28 cellular contexts compared by ENCODE assay signal in the genomic region with DNA sequence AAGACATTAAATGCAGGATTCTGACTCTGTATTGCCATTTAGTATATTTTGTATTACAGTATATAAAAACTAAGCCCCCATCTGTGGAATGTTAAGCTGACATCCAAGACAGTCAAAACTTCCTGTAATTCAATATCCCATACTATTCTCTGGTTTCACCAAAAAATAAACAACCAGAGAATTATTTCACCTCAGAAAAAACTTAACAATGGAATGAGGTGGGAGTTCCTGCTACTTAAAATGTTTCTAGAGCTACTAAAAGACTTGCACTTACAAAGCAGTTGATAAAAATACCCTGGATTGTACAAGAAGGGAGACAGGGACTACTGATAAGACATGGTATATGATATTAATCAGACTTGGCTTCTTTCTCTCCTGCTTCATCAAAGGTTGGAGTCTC. TPM values are rescaled to one million over a fixed set of nuclear protein-coding genes. Genes with fewer than 3 reads are reported as not detected.
DNase-seq lines count a peak whose midpoint lies in the region; ATAC-seq, FAIRE-seq and TF ChIP-seq lines count a peak whose summit lies in the region.
"Had no signal": no experiment of that assay in that cellular context is flagged by ENCODE, and none has a peak within 500 bp of the region (broad histone marks: within the 10 kb centered on the region; RNA-seq: fewer than 3 reads in every experiment).

No MANE protein-coding gene starts in this region.

- intact Hi-C loops in thyroid gland (cut with DNase I): no loop called here
- intact Hi-C loops in CD4-positive, alpha-beta memory T cell (cut with micrococcal nuclease): no loop called here

- no peaks in the 10 kb centered on the region for H3K27me3 Mint-ChIP-seq in CD4-positive, alpha-beta memory T cell
- H3K27me3 Mint-ChIP-seq: activated CD4-positive, alpha-beta memory T cell treated with anti-CD3 and anti-CD28 coated beads, Interleukin-2, amount 10 ng/mL, durations not matched to agents 7 days and 5 days; activated naive CD4-positive, alpha-beta T cell treated with anti-CD3 and anti-CD28 coated beads, Interleukin-2, amount 10 ng/mL, durations not matched to agents 7 days and 5 days; dendritic cell treated with granulocyte-macrophage colony-stimulating factor and Interleukin-4, amounts not matched to agents 40 ng/mL and 50 ng/mL, for 4 days had no signal

- DNase-seq in HT1080 (ENCODE audit: low read depth) (peak; percentile 33), astrocyte of the hippocampus (ENCODE audit: low read depth, low spot score) (peak; percentile 11), kidney glomerular epithelial cell (lab: John Stamatoyannopoulos, UW) (peak; percentile 33), thyroid gland (no peak), GM19239 (ENCODE audit: insufficient read length, low spot score) (no peak)
- no peak for DNase-seq in CD4-positive, alpha-beta memory T cell
- DNase-seq: activated CD4-positive, alpha-beta memory T cell treated with anti-CD3 and anti-CD28 coated beads, Interleukin-2, amount 10 ng/mL, durations not matched to agents 7 days and 5 days; activated naive CD4-positive, alpha-beta T cell treated with anti-CD3 and anti-CD28 coated beads, Interleukin-2, amount 10 ng/mL, durations not matched to agents 7 days and 5 days; activated T-cell treated with anti-CD3 and anti-CD28 coated beads, Interleukin-2, amount 50 U/mL, for 4 hours; COR-L47; H9; left cardiac atrium; MM.1S; NCI-H146; NCI-H2171 treated with DMSO at 0.1 percent for 48 hours; NCI-H748 treated with DMSO at 0.1 percent for 48 hours; right lobe of liver; stimulated activated naive CD4-positive, alpha-beta T cell; T-helper 2 cell; tibial artery; WERI-Rb-1 had no signal

- CTCF ChIA-PET in CD4-positive, alpha-beta memory T cell (lab: Charles Lee; ENCODE audit: partially characterized antibody): interaction anchor here (1.8 kb wide), 1 partner anchor 81 kb away, joined by 3 read pairs; no protein-coding TSS in a partner anchor

- no peak for TF ChIP-seq POLR2A in thyroid gland (IDR thresholded peaks at IDR 0.05)

- no peak for ATAC-seq in GM18861 (IDR thresholded peaks at IDR 0.05; ENCODE audit: unreplicated experiment)
- ATAC-seq: activated T-cell treated with anti-CD3 and anti-CD28 coated beads, Interleukin-2, amount 50 U/mL, for 4 hours; gastroesophageal sphincter; left cardiac atrium; right lobe of liver had no signal

- no peak overlapping the region for H3K4me3 ChIP-seq in thyroid gland (replicated peaks in 1 of 3)
- H3K4me3 ChIP-seq in CD4-positive, alpha-beta memory T cell (ENCODE audit: low read length in 2 of 2): no peak overlapping the region
- H3K4me3 ChIP-seq: gastroesophageal sphincter, right lobe of liver, SJCRH30, tibial artery had no signal

- TF ChIP-seq CTCF in thyroid gland (IDR thresholded peaks at IDR 0.05): no peak

- FAIRE-seq in GM19239 (lab: Jason Lieb, UNC): no peak

- POLR2A ChIA-PET in CD4-positive, alpha-beta memory T cell (lab: Charles Lee; ENCODE audit: partially characterized antibody): no interaction called here

- no peak overlapping the region for H3K4me3 Mint-ChIP-seq in CD4-positive, alpha-beta memory T cell
- H3K4me3 Mint-ChIP-seq: activated CD4-positive, alpha-beta memory T cell treated with anti-CD3 and anti-CD28 coated beads, Interleukin-2, amount 10 ng/mL, durations not matched to agents 7 days and 5 days; activated naive CD4-positive, alpha-beta T cell treated with anti-CD3 and anti-CD28 coated beads, Interleukin-2, amount 10 ng/mL, durations not matched to agents 7 days and 5 days; activated T-cell treated with anti-CD3 and anti-CD28 coated beads, Interleukin-2, amount 50 U/mL, for 4 hours; dendritic cell treated with granulocyte-macrophage colony-stimulating factor and Interleukin-4, amounts not matched to agents 40 ng/mL and 50 ng/mL, for 4 days; H9 had no signal

- no peak overlapping the region for H3K27ac Mint-ChIP-seq in CD4-positive, alpha-beta memory T cell
- H3K27ac Mint-ChIP-seq: activated CD4-positive, alpha-beta memory T cell treated with anti-CD3 and anti-CD28 coated beads, Interleukin-2, amount 10 ng/mL, durations not matched to agents 7 days and 5 days; activated naive CD4-positive, alpha-beta T cell treated with anti-CD3 and anti-CD28 coated beads, Interleukin-2, amount 10 ng/mL, durations not matched to agents 7 days and 5 days; dendritic cell treated with granulocyte-macrophage colony-stimulating factor and Interleukin-4, amounts not matched to agents 40 ng/mL and 50 ng/mL, for 4 days had no signal

- H3K36me3 ChIP-seq in thyroid gland: no peaks in the 10 kb centered on the region
- H3K36me3 ChIP-seq in CD4-positive, alpha-beta memory T cell (ENCODE audit: insufficient read depth, low read length): no peaks in the 10 kb centered on the region
- H3K36me3 ChIP-seq: gastroesophageal sphincter, right lobe of liver, tibial artery, WERI-Rb-1 had no signal

- H3K4me1 Mint-ChIP-seq in CD4-positive, alpha-beta memory T cell: peaks cover 0 to 2% (median under 1%) of the 10 kb centered on the region in 4 donors
- H3K4me1 Mint-ChIP-seq: activated CD4-positive, alpha-beta memory T cell treated with anti-CD3 and anti-CD28 coated beads, Interleukin-2, amount 10 ng/mL, durations not matched to agents 7 days and 5 days; activated naive CD4-positive, alpha-beta T cell treated with anti-CD3 and anti-CD28 coated beads, Interleukin-2, amount 10 ng/mL, durations not matched to agents 7 days and 5 days; H9 had no signal

- H3K9me3 Mint-ChIP-seq in CD4-positive, alpha-beta memory T cell: no peaks in the 10 kb centered on the region
- H3K9me3 Mint-ChIP-seq: activated CD4-positive, alpha-beta memory T cell treated with anti-CD3 and anti-CD28 coated beads, Interleukin-2, amount 10 ng/mL, durations not matched to agents 7 days and 5 days; activated naive CD4-positive, alpha-beta T cell treated with anti-CD3 and anti-CD28 coated beads, Interleukin-2, amount 10 ng/mL, durations not matched to agents 7 days and 5 days; activated T-cell treated with anti-CD3 and anti-CD28 coated beads, Interleukin-2, amount 50 U/mL, for 4 hours; dendritic cell treated with granulocyte-macrophage colony-stimulating factor and Interleukin-4, amounts not matched to agents 40 ng/mL and 50 ng/mL, for 4 days; H9 had no signal

- no peaks in the 10 kb centered on the region for H3K27me3 ChIP-seq in thyroid gland
- no peaks in the 10 kb centered on the region for H3K27me3 ChIP-seq in CD4-positive, alpha-beta memory T cell (ENCODE audit: insufficient read depth, low read length)
- H3K27me3 ChIP-seq: gastroesophageal sphincter, right lobe of liver, SJCRH30, tibial artery had no signal

- H3K4me1 ChIP-seq in thyroid gland: peaks cover 21 to 24% of the 10 kb centered on the region in 2 donors
- no peaks in the 10 kb centered on the region for H3K4me1 ChIP-seq in CD4-positive, alpha-beta memory T cell (ENCODE audit: insufficient read depth, low read length)
- H3K4me1 ChIP-seq: gastroesophageal sphincter, right lobe of liver had no signal

- H3K36me3 Mint-ChIP-seq in CD4-positive, alpha-beta memory T cell: no peaks in the 10 kb centered on the region
- H3K36me3 Mint-ChIP-seq: activated naive CD4-positive, alpha-beta T cell treated with anti-CD3 and anti-CD28 coated beads, Interleukin-2, amount 10 ng/mL, durations not matched to agents 7 days and 5 days had no signal

- no peaks in the 10 kb centered on the region for H3K9me3 ChIP-seq in thyroid gland
- no peaks in the 10 kb centered on the region for H3K9me3 ChIP-seq in CD4-positive, alpha-beta memory T cell (ENCODE audit: control insufficient read depth in 1 of 2, low read length in 2 of 2)
- H3K9me3 ChIP-seq: gastroesophageal sphincter, right lobe of liver, SJCRH30, tibial artery had no signal

- H3K27ac ChIP-seq in thyroid gland: peak overlapping the region in 2 of 3 donors; percentile 13 to 43
- H3K27ac ChIP-seq in CD4-positive, alpha-beta memory T cell (ENCODE audit: low read depth, low read length): no peak overlapping the region
- H3K27ac ChIP-seq: gastroesophageal sphincter, right lobe of liver, SJCRH30, tibial artery, WERI-Rb-1 had no signal

RNA-seq across cellular contexts. Expression of a gene that starts 8.3 kb away (rescaled TPM):
- total RNA-seq in HT1080 (2014; rRNA removed; shearing (Covaris generic)): 9.6 and 10.0 TPM in 2 replicates
- polyA plus RNA-seq in HT1080 (2015; cell fraction: cytosol; rRNA removed): 8.5 and 10.3 TPM in 2 replicates
- polyA plus RNA-seq in HT1080 (2015; cell fraction: nucleus; rRNA removed): 9.4 and 10.4 TPM in 2 replicates
- 10 to 100 TPM; 14.6 to 27.3 (median 16.0) TPM for total RNA-seq in thyroid gland
- total RNA-seq in CD4-positive, alpha-beta memory T cell: 10 to 100 TPM; 11.7 to 12.0 TPM
- 1 to 10 TPM; 6.2 to 6.3 TPM for polyA plus RNA-seq in CD4-positive, alpha-beta memory T cell

RNA-seq across cellular contexts. Expression of a gene that starts 14.6 kb away (rescaled TPM):
- 4.8 and 5.7 TPM in 2 replicates for total RNA-seq in HT1080 (2014; rRNA removed; shearing (Covaris generic))
- polyA plus RNA-seq in HT1080 (2015; cell fraction: cytosol; rRNA removed): 2.9 and 4.1 TPM in 2 replicates
- polyA plus RNA-seq in HT1080 (2015; cell fraction: nucleus; rRNA removed): 4.5 and 5.0 TPM in 2 replicates
- 10 to 100 TPM; 20.0 to 84.4 (median 39.9) TPM for total RNA-seq in thyroid gland
- total RNA-seq in CD4-positive, alpha-beta memory T cell: not detected
- polyA plus RNA-seq in CD4-positive, alpha-beta memory T cell: not detected

RNA-seq across cellular contexts. Expression of a gene that starts 40.1 kb away (rescaled TPM):
- total RNA-seq in HT1080 (2014; rRNA removed; shearing (Covaris generic)): not detected in 2 replicates
- not detected in 2 replicates for polyA plus RNA-seq in HT1080 (2015; cell fraction: cytosol; rRNA removed)
- not detected in 2 replicates for polyA plus RNA-seq in HT1080 (2015; cell fraction: nucleus; rRNA removed)
- total RNA-seq in thyroid gland: not detected
- total RNA-seq in CD4-positive, alpha-beta memory T cell: under 1 TPM in 1 of 2 experiments, not detected in 1; 0.39 TPM
- under 1 TPM in 1 of 2 donors, not detected in 1; 0.39 TPM for polyA plus RNA-seq in CD4-positive, alpha-beta memory T cell
- total RNA-seq: activated CD4-positive, alpha-beta memory T cell treated with anti-CD3 and anti-CD28 coated beads, Interleukin-2, amount 10 ng/mL, durations not matched to agents 7 days and 5 days; activated T-cell treated with anti-CD3 and anti-CD28 coated beads, Interleukin-2, amount 50 U/mL, for 4 hours; epithelial cell of proximal tubule; H9; left cardiac atrium; OCI-LY7; omental fat pad; right lobe of liver; SJCRH30 had no signal

Comparison
In these comparisons a context has a peak if more than half of its experiments do, and no peak if none do; other contexts are left out.
1. DNase-seq: peak in HT1080 (single experiment), astrocyte of the hippocampus (single experiment) and kidney glomerular epithelial cell (single experiment); none in thyroid gland (0 of 2), GM19239 (single experiment) and CD4-positive, alpha-beta memory T cell (0 of 5).